ENCODE assay signal across 28 cellular contexts in genomic region chr3:114143817-114144216, GRCh38. TPM values are rescaled to one million over a fixed set of nuclear protein-coding genes. Genes with fewer than 3 reads are reported as not detected.
A peak's percentile ranks its signal among the peaks of the same experiment; 100 is the strongest.
DNase-seq lines count a peak whose midpoint lies in the region; ATAC-seq and TF ChIP-seq lines count a peak whose summit lies in the region.
"Had no signal": no experiment of that assay in that cellular context is flagged by ENCODE, and none has a peak within 500 bp of the region (broad histone marks: within the 10 kb centered on the region; RNA-seq: fewer than 3 reads in every experiment).

No MANE protein-coding gene starts in this region.

- H3K36me3 ChIP-seq in MG63 = no peaks in the 10 kb centered on the region
- no peaks in the 10 kb centered on the region for H3K36me3 ChIP-seq in adipocyte (ENCODE audit: control insufficient read depth, insufficient read depth, low read length, severe bottlenecking)
- H3K36me3 ChIP-seq in thoracic aorta = no peaks in the 10 kb centered on the region
- H3K36me3 ChIP-seq: SJSA1 had no signal

- H3K9me3 ChIP-seq in MG63 (no peaks in the 10 kb centered on the region), adipocyte (ENCODE audit: control insufficient read depth, low read length) (peaks cover under 1% of the 10 kb centered on the region), thoracic aorta (no peaks in the 10 kb centered on the region)
- H3K9me3 ChIP-seq: Caco-2, SJSA1 had no signal

- H3K27me3 ChIP-seq in MG63 (no peaks in the 10 kb centered on the region), adipocyte (replicated peaks; ENCODE audit: control insufficient read depth, insufficient read depth, low read length) (peaks cover 1% of the 10 kb centered on the region), thoracic aorta (replicated peaks; ENCODE audit: insufficient read depth) (no peaks in the 10 kb centered on the region)
- H3K27me3 ChIP-seq: SJSA1 had no signal

- H3K4me1 ChIP-seq in adipocyte (ENCODE audit: control insufficient read depth, insufficient read depth, low read length) (peaks cover 22% of the 10 kb centered on the region), thoracic aorta (ENCODE audit: control insufficient read depth in 1 of 2, low read depth in 2 of 2) (peaks cover 10 to 33% of the 10 kb centered on the region in 2 donors)
- H3K4me1 ChIP-seq: A549, Caco-2 had no signal

- DNase-seq in MG63 (peak; percentile 37), adipocyte (ENCODE audit: low read depth) (peak; percentile 13), fibroblast of the aortic adventitia (ENCODE audit: low read depth) (peak; percentile 82), thoracic aorta (ENCODE audit: low spot score) (no peak), NCI-H524 treated with DMSO at 0.1 percent for 48 hours (lab: John Stamatoyannopoulos, UW) (no peak), cerebellar cortex (ENCODE audit: low spot score) (no peak), NCI-H187 treated with DMSO at 0.1 percent for 48 hours (lab: John Stamatoyannopoulos, UW) (no peak)
- DNase-seq: C1 segment of cervical spinal cord; Caco-2; CD8-positive, alpha-beta T cell; DMS79; EL; GDM1; NCI-H1092 treated with DMSO at 0.1 percent for 48 hours; NCI-H1436; NCI-H187; NCI-H2107; NCI-H446 treated with DMSO at 0.1 percent for 48 hours; NCI-H526 treated with DMSO at 0.1 percent for 48 hours; Right ventricle myocardium superior; RPMI8226 had no signal

- no peak for ATAC-seq in thoracic aorta (ENCODE audit: insufficient number of reproducible peaks, low FRiP score, low read depth)
- ATAC-seq: A549; CD8-positive, alpha-beta T cell; GM12878; HCT116 had no signal

- H3K4me3 ChIP-seq in MG63 (no peak overlapping the region), adipocyte (ENCODE audit: low read length) (no peak overlapping the region), fibroblast of the aortic adventitia (ENCODE audit: low read depth, low read length) (no peak overlapping the region), thoracic aorta (no peak overlapping the region)
- H3K4me3 ChIP-seq: A549, GM12878, SJSA1 had no signal

- H3K9ac ChIP-seq in adipocyte (ENCODE audit: low read length) = no peak overlapping the region
- H3K9ac ChIP-seq: KMS-11 had no signal

- no peak for TF ChIP-seq CTCF in fibroblast of the aortic adventitia (IDR thresholded peaks at IDR 0.05; ENCODE audit: insufficient read depth, low read length)
- no peak for TF ChIP-seq CTCF in thoracic aorta (IDR thresholded peaks at IDR 0.05)

- peak overlapping the region; percentile 40 to 60 for H3K27ac ChIP-seq in thoracic aorta
- H3K27ac ChIP-seq: A549, HL-60, KMS-11, SJSA1 had no signal

RNA-seq across cellular contexts. Expression of gene DRD3, which starts 35.0 kb away (rescaled TPM):
- not detected in 2 replicates for total RNA-seq in MG63 (2014; rRNA removed; shearing (Covaris generic); ENCODE audit: low replicate concordance)
- total RNA-seq in fibroblast of the aortic adventitia (ENCODE audit: low replicate concordance) (not detected in 2 replicates), thoracic aorta (not detected)
- total RNA-seq: Caco-2; CD8-positive, alpha-beta T cell; GM12878; H4; Right ventricle myocardium superior; SJSA1 had no signal

Comparison
In these comparisons a context has a peak if more than half of its experiments do, and no peak if none do; other contexts are left out.
1. DNase-seq: peak in MG63 (single experiment), adipocyte (single experiment) and fibroblast of the aortic adventitia (single experiment); none in thoracic aorta (single experiment), NCI-H524 treated with DMSO at 0.1 percent for 48 hours (single experiment), cerebellar cortex (single experiment) and NCI-H187 treated with DMSO at 0.1 percent for 48 hours (single experiment).